In the genomic region with DNA sequence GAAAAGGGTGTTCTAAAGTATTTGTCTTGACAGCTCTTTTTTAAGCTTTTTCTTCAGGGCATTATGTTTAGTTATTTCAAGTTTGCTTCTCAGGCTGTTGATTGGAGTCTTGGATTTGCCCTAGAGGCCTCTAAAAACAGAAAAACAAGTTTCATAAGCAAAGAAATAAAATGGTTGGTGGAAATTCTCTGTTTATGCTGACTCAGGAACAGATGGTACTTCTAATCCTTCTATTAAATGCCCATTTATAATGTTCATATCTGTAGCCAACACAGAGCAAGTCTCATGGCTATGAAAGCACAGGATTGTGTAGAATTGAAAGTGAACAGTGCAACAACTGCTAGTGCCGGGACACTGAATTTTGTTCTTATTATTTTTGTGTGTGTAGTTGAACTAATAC, we compare ENCODE assay signal across 3 cellular contexts.
TF ChIP-seq lines count a peak whose summit lies in the region.

No MANE protein-coding gene starts in this region.

TF ChIP-seq in A549, 52 proteins besides CTCF, POLR2A, EP300 and RAD21 (continued from another document):
- TF ChIP-seq, protein P1, sequence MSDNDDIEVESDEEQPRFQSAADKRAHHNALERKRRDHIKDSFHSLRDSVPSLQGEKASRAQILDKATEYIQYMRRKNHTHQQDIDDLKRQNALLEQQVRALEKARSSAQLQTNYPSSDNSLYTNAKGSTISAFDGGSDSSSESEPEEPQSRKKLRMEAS (IDR thresholded peaks at IDR 0.05), result no peak

TF ChIP-seq in IMR-90, 13 proteins besides CTCF, POLR2A, EP300 and RAD21:
- no peak for TF ChIP-seq MXI1 (IDR thresholded peaks at IDR 0.05; ENCODE audit: borderline replicate concordance, low read depth, low read length)
- TF ChIP-seq MAFK (IDR thresholded peaks at IDR 0.05; ENCODE audit: low read depth, low read length), result peak; percentile 69
- TF ChIP-seq CEBPB (IDR thresholded peaks at IDR 0.05; ENCODE audit: low read depth, low read length), result no peak
- TF ChIP-seq RFX5 (IDR thresholded peaks at IDR 0.05; ENCODE audit: low read depth, low read length), result no peak
TF ChIP-seq in IMR-90: peak in this region for 1.

TF ChIP-seq in K562, 482 proteins besides CTCF, POLR2A, EP300 and RAD21 (continued from another document):
- TF ChIP-seq MAFF (IDR thresholded peaks at IDR 0.05; ENCODE audit: low read length) (peak; percentile 50; the same call in 1 of the 2 replicates), MAFK (IDR thresholded peaks at IDR 0.05; ENCODE audit: low read length) (peak; percentile 31; the same call in 1 of the 2 replicates), MAFG (tag; conservative IDR thresholded peaks at IDR 0.05) (0 out of 2 replicates have a peak, but pooled peaks have one; percentile 25), ZNF384 (IDR thresholded peaks at IDR 0.05; ENCODE audit: low read depth, low read length) (no peak)
- TF ChIP-seq, protein P2, sequence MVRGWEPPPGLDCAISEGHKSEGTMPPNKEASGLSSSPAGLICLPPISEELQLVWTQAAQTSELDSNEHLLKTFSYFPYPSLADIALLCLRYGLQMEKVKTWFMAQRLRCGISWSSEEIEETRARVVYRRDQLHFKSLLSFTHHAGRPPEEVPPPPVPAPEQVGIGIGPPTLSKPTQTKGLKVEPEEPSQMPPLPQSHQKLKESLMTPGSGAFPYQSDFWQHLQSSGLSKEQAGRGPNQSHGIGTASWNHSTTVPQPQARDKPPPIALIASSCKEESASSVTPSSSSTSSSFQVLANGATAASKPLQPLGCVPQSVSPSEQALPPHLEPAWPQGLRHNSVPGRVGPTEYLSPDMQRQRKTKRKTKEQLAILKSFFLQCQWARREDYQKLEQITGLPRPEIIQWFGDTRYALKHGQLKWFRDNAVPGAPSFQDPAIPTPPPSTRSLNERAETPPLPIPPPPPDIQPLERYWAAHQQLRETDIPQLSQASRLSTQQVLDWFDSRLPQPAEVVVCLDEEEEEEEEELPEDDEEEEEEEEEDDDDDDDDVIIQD (CRISPR knock-in tag; IDR thresholded peaks at IDR 0.05), result no peak
